Comparison of ENCODE assay signal across 11 cellular contexts in the genomic region with DNA sequence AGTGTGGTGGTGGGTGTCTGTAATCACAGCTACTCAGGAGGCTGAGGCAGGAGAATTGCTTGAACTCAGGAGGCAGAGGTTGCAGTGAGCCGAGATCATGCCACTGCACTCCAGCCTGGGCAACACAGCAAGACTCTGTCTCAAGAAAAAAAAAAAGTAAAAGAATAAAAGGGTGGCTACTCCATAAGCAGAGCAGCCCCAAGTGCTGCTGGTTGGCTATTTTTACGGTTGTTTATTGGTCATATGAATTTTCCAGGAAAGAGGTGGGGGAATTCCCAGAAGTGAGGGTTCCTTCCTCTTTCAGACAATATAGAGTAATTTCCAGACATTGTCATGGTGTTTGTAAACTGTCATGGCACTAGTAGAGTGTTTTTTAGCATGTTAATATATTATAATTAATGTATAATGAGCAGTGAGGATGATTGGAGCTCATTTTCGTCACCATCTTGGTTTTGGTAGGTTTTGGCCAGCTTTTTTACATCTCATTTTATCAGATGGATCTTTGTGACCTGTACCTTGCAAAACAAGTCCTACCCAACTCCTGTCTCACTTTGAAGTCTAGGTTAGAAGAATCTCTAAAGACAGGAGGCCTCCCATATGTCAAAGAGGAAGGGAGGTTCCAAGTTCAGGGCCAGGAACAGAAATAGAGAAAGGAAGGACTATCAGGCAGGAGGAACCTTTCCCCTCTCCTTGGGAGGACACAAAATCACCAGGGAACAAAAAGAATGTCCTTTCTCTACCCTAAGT. TPM values are rescaled to one million over a fixed set of nuclear protein-coding genes. Genes with fewer than 3 reads are reported as not detected.
DNase-seq lines count a peak whose midpoint lies in the region; ATAC-seq, FAIRE-seq and TF ChIP-seq lines count a peak whose summit lies in the region.
"Had no signal": no experiment of that assay in that cellular context is flagged by ENCODE, and none has a peak within 500 bp of the region (broad histone marks: within the 10 kb centered on the region; RNA-seq: fewer than 3 reads in every experiment).

No MANE protein-coding gene starts in this region.

- TF ChIP-seq CTCF in breast epithelium (IDR thresholded peaks at IDR 0.05), result no peak

- H3K4me1 ChIP-seq in breast epithelium, result peaks cover 3 to 6% of the 10 kb centered on the region in 2 donors

- H3K36me3 ChIP-seq in breast epithelium, result no peaks in the 10 kb centered on the region
- H3K36me3 ChIP-seq: HAP-1, upper lobe of left lung had no signal

- H3K4me3 Mint-ChIP-seq in activated naive CD4-positive, alpha-beta T cell treated with anti-CD3 and anti-CD28 coated beads, Interleukin-2, amount 50 U/mL, for 24 hours, result peak overlapping the region; percentile 47
- peak overlapping the region; percentile 58 for H3K4me3 Mint-ChIP-seq in T-helper 1 cell treated with Interleukin-12 subunit alpha and Interleukin-12 subunit beta and Interleukin-4 antibody, amounts not matched to agents 30 μg/mL and 1 μg/mL, for 36 hours

- no peak for ATAC-seq in HG03196 (IDR thresholded peaks at IDR 0.05; ENCODE audit: unreplicated experiment)

- no peak overlapping the region for H3K27ac ChIP-seq in breast epithelium
- H3K27ac ChIP-seq: parathyroid adenoma had no signal

- no peak overlapping the region for H3K27ac Mint-ChIP-seq in activated naive CD4-positive, alpha-beta T cell treated with anti-CD3 and anti-CD28 coated beads, Interleukin-2, amount 50 U/mL, for 24 hours
- H3K27ac Mint-ChIP-seq in T-helper 1 cell treated with Interleukin-12 subunit alpha and Interleukin-12 subunit beta and Interleukin-4 antibody, amounts not matched to agents 30 μg/mL and 1 μg/mL, for 36 hours, result peak overlapping the region; percentile 83

- H3K27me3 Mint-ChIP-seq in activated naive CD4-positive, alpha-beta T cell treated with anti-CD3 and anti-CD28 coated beads, Interleukin-2, amount 50 U/mL, for 24 hours, result peaks cover 3% of the 10 kb centered on the region
- peaks cover 12% of the 10 kb centered on the region for H3K27me3 Mint-ChIP-seq in T-helper 1 cell treated with Interleukin-12 subunit alpha and Interleukin-12 subunit beta and Interleukin-4 antibody, amounts not matched to agents 30 μg/mL and 1 μg/mL, for 36 hours (ENCODE audit: low read depth)

- H3K4me1 Mint-ChIP-seq in activated naive CD4-positive, alpha-beta T cell treated with anti-CD3 and anti-CD28 coated beads, Interleukin-2, amount 50 U/mL, for 24 hours, result peaks cover 8% of the 10 kb centered on the region
- peaks cover 36% of the 10 kb centered on the region for H3K4me1 Mint-ChIP-seq in T-helper 1 cell treated with Interleukin-12 subunit alpha and Interleukin-12 subunit beta and Interleukin-4 antibody, amounts not matched to agents 30 μg/mL and 1 μg/mL, for 36 hours (ENCODE audit: low read depth)

- H3K36me3 Mint-ChIP-seq in activated naive CD4-positive, alpha-beta T cell treated with anti-CD3 and anti-CD28 coated beads, Interleukin-2, amount 50 U/mL, for 24 hours, result no peaks in the 10 kb centered on the region
- no peaks in the 10 kb centered on the region for H3K36me3 Mint-ChIP-seq in T-helper 1 cell treated with Interleukin-12 subunit alpha and Interleukin-12 subunit beta and Interleukin-4 antibody, amounts not matched to agents 30 μg/mL and 1 μg/mL, for 36 hours (ENCODE audit: low read depth)

- H3K4me3 ChIP-seq in breast epithelium, result no peak overlapping the region
- H3K4me3 ChIP-seq: HAP-1 had no signal

- H3K9me3 ChIP-seq in breast epithelium, result no peaks in the 10 kb centered on the region
- H3K9me3 ChIP-seq: HAP-1, upper lobe of left lung had no signal

- no peak for TF ChIP-seq POLR2A in erythroblast (IDR thresholded peaks at IDR 0.05; ENCODE audit: low read length)
- no peak for TF ChIP-seq POLR2A in H54 (IDR thresholded peaks at IDR 0.05; ENCODE audit: low read depth, low read length)
- TF ChIP-seq POLR2A in breast epithelium (IDR thresholded peaks at IDR 0.05), result no peak

- DNase-seq in activated naive CD4-positive, alpha-beta T cell treated with anti-CD3 and anti-CD28 coated beads, Interleukin-2, amount 50 U/mL, for 16 hours, result no peak
- DNase-seq in erythroblast (lab: John Stamatoyannopoulos, UW), result peak; percentile 51 to 54
- DNase-seq in H54 (ENCODE audit: insufficient read length, low spot score), result no peak
- no peak for DNase-seq in breast epithelium (ENCODE audit: low spot score in 2 of 2)
- DNase-seq in mucosa of gallbladder (ENCODE audit: low spot score), result no peak

- no peaks in the 10 kb centered on the region for H3K9me3 Mint-ChIP-seq in activated naive CD4-positive, alpha-beta T cell treated with anti-CD3 and anti-CD28 coated beads, Interleukin-2, amount 50 U/mL, for 24 hours
- H3K9me3 Mint-ChIP-seq in T-helper 1 cell treated with Interleukin-12 subunit alpha and Interleukin-12 subunit beta and Interleukin-4 antibody, amounts not matched to agents 30 μg/mL and 1 μg/mL, for 36 hours, result no peaks in the 10 kb centered on the region

- no peak for FAIRE-seq in H54 (lab: Jason Lieb, UNC)

- intact Hi-C loops in breast epithelium (cut with DNase I; ENCODE audit: low total_unique reads), result loop anchor here (5.0 kb wide), 1 partner anchor 101 kb away; a partner anchor contains a TSS

- H3K27me3 ChIP-seq in breast epithelium, result peaks cover 0 to 22% of the 10 kb centered on the region in 2 donors

RNA-seq across cellular contexts. Expression of a gene that starts 39.1 kb away (rescaled TPM):
- not detected for total RNA-seq in breast epithelium
- total RNA-seq in mucosa of gallbladder, result not detected
- total RNA-seq: upper lobe of left lung had no signal

RNA-seq across cellular contexts. Expression of a gene that starts 53.2 kb away (rescaled TPM):
- total RNA-seq in breast epithelium (10 to 100 TPM; 13.6 to 36.4 (median 19.6) TPM), mucosa of gallbladder (23.4 TPM)

Comparison
In these comparisons a context has a peak if more than half of its experiments do, and no peak if none do; other contexts are left out.
1. DNase-seq: peak in erythroblast (2 of 2); none in activated naive CD4-positive, alpha-beta T cell treated with anti-CD3 and anti-CD28 coated beads, Interleukin-2, amount 50 U/mL, for 16 hours (single experiment), H54 (single experiment), breast epithelium (0 of 2) and mucosa of gallbladder (single experiment).